10 cellular contexts compared by ENCODE assay signal in the genomic region with DNA sequence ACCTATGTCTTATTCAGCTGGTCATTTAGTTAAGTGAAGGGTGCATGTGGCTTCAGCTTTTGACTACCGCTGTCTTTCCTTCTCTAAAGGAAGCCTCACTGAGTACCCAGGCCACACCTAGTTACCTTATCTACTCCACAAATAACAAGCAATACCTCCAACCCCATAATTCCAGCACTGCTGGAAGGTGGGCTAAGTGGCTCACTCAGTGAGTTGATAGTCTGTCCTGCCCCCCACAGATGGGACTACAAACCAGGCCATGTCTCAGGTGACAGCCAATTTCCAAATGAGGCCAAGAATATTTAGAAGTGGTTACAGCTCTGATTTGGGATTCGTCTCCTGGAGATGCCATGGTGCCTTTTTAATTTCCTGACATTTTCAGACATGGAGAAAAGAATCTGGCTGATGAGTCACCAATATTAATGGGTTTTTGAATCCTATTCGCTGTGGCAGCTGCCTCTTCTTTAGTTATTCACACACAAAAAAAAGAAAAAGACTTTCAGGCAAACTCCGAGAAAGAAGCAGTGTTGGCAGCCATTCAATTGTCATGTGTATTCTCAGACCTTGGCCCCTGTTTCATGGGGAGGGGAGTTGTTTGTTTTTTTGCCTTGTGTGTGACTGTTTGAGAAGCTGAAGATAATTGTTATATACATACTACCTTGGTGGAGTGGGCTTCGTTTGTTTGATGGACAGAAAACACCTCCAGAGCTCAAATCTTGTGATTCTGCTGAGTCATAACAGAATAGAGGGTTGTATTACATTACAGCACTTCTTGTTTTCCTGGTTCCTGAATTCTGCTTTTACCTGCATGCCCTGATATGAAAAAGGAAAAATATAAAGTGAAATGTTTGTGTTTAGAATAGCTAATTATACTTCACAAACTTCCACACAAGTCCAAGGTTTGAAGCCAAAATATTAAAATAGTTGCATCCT.
A peak's percentile ranks its signal among the peaks of the same experiment; 100 is the strongest.
DNase-seq lines count a peak whose midpoint lies in the region; ATAC-seq and TF ChIP-seq lines count a peak whose summit lies in the region.
"Had no signal": no experiment of that assay in that cellular context is flagged by ENCODE, and none has a peak within 500 bp of the region (broad histone marks: within the 10 kb centered on the region; RNA-seq: fewer than 3 reads in every experiment).

No MANE protein-coding gene starts in this region.

- H3K27ac ChIP-seq in body of pancreas, result no peak overlapping the region
- H3K27ac ChIP-seq in dorsolateral prefrontal cortex, result peak overlapping the region in 18 of 59 donors; percentile 3 to 65 (median 42)
- no peak overlapping the region for H3K27ac ChIP-seq in psoas muscle
- H3K27ac ChIP-seq: thoracic aorta had no signal

- H3K4me1 ChIP-seq in body of pancreas, result peaks cover 5% of the 10 kb centered on the region
- peaks cover 18% of the 10 kb centered on the region for H3K4me1 ChIP-seq in psoas muscle

- no peaks in the 10 kb centered on the region for H3K9me3 ChIP-seq in body of pancreas
- H3K9me3 ChIP-seq in psoas muscle, result no peaks in the 10 kb centered on the region
- H3K9me3 ChIP-seq: thoracic aorta had no signal

- TF ChIP-seq CTCF in body of pancreas (IDR thresholded peaks at IDR 0.05) (no peak), dorsolateral prefrontal cortex (IDR thresholded peaks at IDR 0.05 in 54 of 56, conservative IDR thresholded peaks at IDR 0.05 in 2 of 56; ENCODE audit: low read depth in 1 of 56, partially characterized antibody in 56 of 56) (no peak), psoas muscle (IDR thresholded peaks at IDR 0.05) (no peak)

- TF ChIP-seq POLR2A in body of pancreas (IDR thresholded peaks at IDR 0.05), result no peak

- no peak overlapping the region for H3K4me3 ChIP-seq in body of pancreas
- no peak overlapping the region for H3K4me3 ChIP-seq in dorsolateral prefrontal cortex
- H3K4me3 ChIP-seq in psoas muscle, result no peak overlapping the region
- H3K4me3 ChIP-seq: thoracic aorta had no signal

- intact Hi-C loops in body of pancreas (cut with DNase I), result no loop called here
- intact Hi-C loops in posterior cingulate gyrus (cut with DNase I), result no loop called here
- intact Hi-C loops in dorsolateral prefrontal cortex (cut with DNase I), result no loop called here
- intact Hi-C loops in psoas muscle (cut with DNase I), result no loop called here

- ATAC-seq in body of pancreas (peak; percentile 35), psoas muscle (no peak)

- H3K36me3 ChIP-seq in body of pancreas (replicated peaks in 1 of 2; ENCODE audit: insufficient read depth in 1 of 2, low read depth in 2 of 2) (no peaks in the 10 kb centered on the region), psoas muscle (ENCODE audit: insufficient read depth in 1 of 2, low read depth in 1 of 2) (no peaks in the 10 kb centered on the region)
- H3K36me3 ChIP-seq: thoracic aorta had no signal

- WGBS in body of pancreas, 2 donors, result 33 to 41% methylated on average over 5 of the region's 5 CpGs
- WGBS in psoas muscle, 3 donors, result 37 to 45% (median 38%) methylated on average over 5 of the region's 5 CpGs

- DNase-seq in EL (peak; percentile 16), NCI-H2081 treated with DMSO at 0.1 percent for 48 hours (lab: John Stamatoyannopoulos, UW) (peak; percentile 72), body of pancreas (peak in 1 of 4 donors; percentile 4), midbrain (lab: John Stamatoyannopoulos, UW) (peak; percentile 19), posterior cingulate gyrus (no peak), dorsolateral prefrontal cortex (no peak), activated T-cell treated with anti-CD3 and anti-CD28 coated beads for 4 hours (no peak), psoas muscle (no peak)
- DNase-seq: cerebellar nuclear complex had no signal

- H3K27me3 ChIP-seq in body of pancreas, result no peaks in the 10 kb centered on the region
- H3K27me3 ChIP-seq in dorsolateral prefrontal cortex, result peaks cover 0 to 4% (median 0%) of the 10 kb centered on the region in 45 donors
- no peaks in the 10 kb centered on the region for H3K27me3 ChIP-seq in psoas muscle (ENCODE audit: insufficient read depth in 3 of 3, low read length in 2 of 3)

Comparison
In these comparisons a context has a peak if more than half of its experiments do, and no peak if none do; other contexts are left out.
1. DNase-seq: peak in EL (single experiment), NCI-H2081 treated with DMSO at 0.1 percent for 48 hours (single experiment) and midbrain (single experiment); none in posterior cingulate gyrus (0 of 10), dorsolateral prefrontal cortex (0 of 10), activated T-cell treated with anti-CD3 and anti-CD28 coated beads for 4 hours (single experiment) and psoas muscle (0 of 2).